ENCODE assay signal across 27 cellular contexts in the genomic region with DNA sequence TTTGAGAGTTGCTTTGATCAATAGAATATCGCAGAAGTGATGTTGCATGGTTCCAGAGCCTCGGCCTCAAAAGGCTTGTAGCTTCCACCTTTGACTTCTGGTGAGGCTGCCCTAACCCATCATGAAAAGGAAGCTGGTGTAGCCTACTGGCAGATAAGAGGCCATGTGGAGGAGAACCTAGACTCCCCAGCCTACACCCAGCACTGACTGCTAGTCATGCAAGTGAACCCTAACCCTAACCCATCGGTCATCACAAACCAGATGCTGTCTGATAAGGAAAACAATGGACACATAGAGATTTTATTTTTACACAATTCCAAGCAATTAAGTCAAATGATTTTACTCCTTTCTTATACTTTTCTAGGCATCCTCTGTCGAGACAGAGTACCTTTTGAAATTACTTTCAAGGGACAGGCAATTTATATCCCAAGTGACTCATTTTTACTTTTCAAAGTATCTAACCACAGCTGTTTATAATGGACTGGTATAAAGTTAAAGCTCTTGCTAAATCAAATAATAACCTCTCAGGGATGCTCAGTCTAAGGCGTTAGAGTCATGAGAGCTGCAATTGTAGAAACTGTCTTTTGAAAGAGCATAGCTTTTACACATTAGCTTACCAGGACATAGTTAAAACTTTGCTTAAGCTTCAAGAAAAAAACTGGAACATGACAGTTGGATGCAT. TPM values are rescaled to one million over a fixed set of nuclear protein-coding genes. Genes with fewer than 3 reads are reported as not detected.
DNase-seq lines count a peak whose midpoint lies in the region; ATAC-seq lines count a peak whose summit lies in the region.
"Had no signal": no experiment of that assay in that cellular context is flagged by ENCODE, and none has a peak within 500 bp of the region (broad histone marks: within the 10 kb centered on the region; RNA-seq: fewer than 3 reads in every experiment).

No MANE protein-coding gene starts in this region.

- H3K4me1 Mint-ChIP-seq in stimulated activated memory B cell treated with anti-CD40 and anti-IgM and Interleukin-4, amounts not matched to agents 10 μg/mL and 1 μg/mL and 100 μg/mL, for 72 hours, result no peaks in the 10 kb centered on the region
- H3K4me1 Mint-ChIP-seq: naive thymus-derived CD4-positive, alpha-beta T cell had no signal

- H3K4me3 Mint-ChIP-seq in stimulated activated memory B cell treated with anti-CD40 and anti-IgM and Interleukin-4, amounts not matched to agents 10 μg/mL and 1 μg/mL and 100 μg/mL, for 72 hours, result no peak overlapping the region
- H3K4me3 Mint-ChIP-seq: naive thymus-derived CD4-positive, alpha-beta T cell had no signal

- no peak overlapping the region for H3K27ac Mint-ChIP-seq in stimulated activated memory B cell treated with anti-CD40 and anti-IgM and Interleukin-4, amounts not matched to agents 10 μg/mL and 1 μg/mL and 100 μg/mL, for 72 hours
- H3K27ac Mint-ChIP-seq: activated naive CD4-positive, alpha-beta T cell treated with anti-CD3 and anti-CD28 coated beads, Interleukin-2, amount 50 U/mL, for 72 hours; naive thymus-derived CD4-positive, alpha-beta T cell; progenitor cell of endocrine pancreas had no signal

- H3K27me3 Mint-ChIP-seq in stimulated activated memory B cell treated with anti-CD40 and anti-IgM and Interleukin-4, amounts not matched to agents 10 μg/mL and 1 μg/mL and 100 μg/mL, for 72 hours, result no peaks in the 10 kb centered on the region

- no peaks in the 10 kb centered on the region for H3K9me3 Mint-ChIP-seq in stimulated activated memory B cell treated with anti-CD40 and anti-IgM and Interleukin-4, amounts not matched to agents 10 μg/mL and 1 μg/mL and 100 μg/mL, for 72 hours
- H3K9me3 Mint-ChIP-seq: activated naive CD4-positive, alpha-beta T cell treated with anti-CD3 and anti-CD28 coated beads, Interleukin-2, amount 50 U/mL, for 72 hours; naive thymus-derived CD4-positive, alpha-beta T cell had no signal

- no peaks in the 10 kb centered on the region for H3K36me3 Mint-ChIP-seq in stimulated activated memory B cell treated with anti-CD40 and anti-IgM and Interleukin-4, amounts not matched to agents 10 μg/mL and 1 μg/mL and 100 μg/mL, for 72 hours
- H3K36me3 Mint-ChIP-seq: activated naive CD4-positive, alpha-beta T cell treated with anti-CD3 and anti-CD28 coated beads, Interleukin-2, amount 50 U/mL, for 72 hours; naive thymus-derived CD4-positive, alpha-beta T cell had no signal

- no peak for ATAC-seq in stimulated activated memory B cell treated with anti-CD40 and anti-IgM and Interleukin-4, amounts not matched to agents 10 μg/mL and 1 μg/mL and 100 μg/mL, for 72 hours
- no peak for ATAC-seq in HG03457 (IDR thresholded peaks at IDR 0.05; ENCODE audit: unreplicated experiment)
- ATAC-seq: activated naive CD4-positive, alpha-beta T cell treated with anti-CD3 and anti-CD28 coated beads, Interleukin-2, amount 50 U/mL, for 72 hours; naive thymus-derived CD4-positive, alpha-beta T cell had no signal

- peak; percentile 21 for DNase-seq in CMK (ENCODE audit: low read depth)
- peak; percentile 32 for DNase-seq in HT1080 (ENCODE audit: low read depth)
- peak; percentile 14 for DNase-seq in amniotic epithelial cell (ENCODE audit: low read depth)
- peak; percentile 28 for DNase-seq in iris pigment epithelial cell (ENCODE audit: low read depth)
- no peak for DNase-seq in NCI-H226
- DNase-seq: activated CD4-positive, alpha-beta T cell treated with anti-CD3 and anti-CD28 coated beads, Interleukin-2, amount 50 U/mL, for 1 hour; activated CD4-positive, CD25-positive, alpha-beta regulatory T cell; activated effector memory CD4-positive, alpha-beta T cell treated with Interleukin-2 at 50 U/mL for 16 hours; activated T-cell treated with anti-CD3 and anti-CD28 coated beads, Interleukin-2, amount 50 U/mL, for 1 hour; caudate nucleus; cortex of kidney; GF-D8; KG1; MM.1S; naive thymus-derived CD4-positive, alpha-beta T cell; NCI-H2029 treated with DMSO at 0.1 percent for 48 hours; NCI-H345; NCI-H69; right lobe of liver; SIG-M5; stimulated activated CD4-positive, alpha-beta T cell treated with anti-CD3 and anti-CD28 coated beads, Interleukin-12 subunit alpha, Interleukin-12 subunit beta, amount 100 ng/mL, for 4 hours; stimulated activated CD4-positive, alpha-beta T cell treated with anti-CD3 and anti-CD28 coated beads, Interleukin-4, amount 100 ng/mL, for 1 hour; thyroid gland had no signal

RNA-seq across cellular contexts. Expression of a gene that starts 17.6 kb away (rescaled TPM):
- total RNA-seq in HT1080 (2014; rRNA removed; shearing (Covaris generic)), result 0.77 and 0.87 TPM in 2 replicates
- polyA plus RNA-seq in HT1080 (2015; cell fraction: cytosol; rRNA removed), result 2.1 and 2.5 TPM in 2 replicates
- polyA plus RNA-seq in HT1080 (2015; cell fraction: nucleus; rRNA removed), result 4.6 and 5.6 TPM in 2 replicates
- total RNA-seq: activated naive CD4-positive, alpha-beta T cell treated with anti-CD3 and anti-CD28 coated beads, Interleukin-2, amount 50 U/mL, for 72 hours had no signal
- polyA plus RNA-seq: naive thymus-derived CD4-positive, alpha-beta T cell had no signal
